ENCODE assay signal across 8 cellular contexts in the genomic region with DNA sequence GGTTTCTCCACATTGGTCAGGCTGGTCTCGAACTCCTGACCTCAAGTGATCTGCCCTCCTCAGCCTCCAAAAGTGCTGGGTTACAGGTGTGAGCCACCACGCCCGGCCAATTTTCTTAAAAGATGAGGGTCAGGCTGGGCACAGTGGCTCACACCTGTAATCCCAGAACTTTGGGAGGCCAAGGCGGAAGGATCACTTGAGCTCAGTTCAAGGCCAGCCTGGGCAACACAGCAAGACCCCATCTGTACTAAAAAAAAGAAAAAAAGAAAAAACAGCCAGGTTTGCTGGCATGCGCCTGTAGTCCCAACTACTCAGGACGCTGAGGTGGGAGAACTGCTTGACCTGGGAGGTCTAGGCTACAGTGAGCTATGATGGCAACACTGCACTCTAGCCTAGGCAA. TPM values are rescaled to one million over a fixed set of nuclear protein-coding genes. Genes with fewer than 3 reads are reported as not detected.
DNase-seq lines count a peak whose midpoint lies in the region; ATAC-seq, FAIRE-seq and TF ChIP-seq lines count a peak whose summit lies in the region.
"Not testable (repeated sequence)": the region's sequence is repeated elsewhere in the genome, so short reads cannot be mapped to it uniquely, and the experiment has no call there.
"Had no signal": no experiment of that assay in that cellular context is flagged by ENCODE, and none has a peak within 500 bp of the region (broad histone marks: within the 10 kb centered on the region; RNA-seq: fewer than 3 reads in every experiment).

No MANE protein-coding gene starts in this region.

- not testable (repeated sequence) for H3K9me3 ChIP-seq in CD4-positive, alpha-beta memory T cell (ENCODE audit: control insufficient read depth in 1 of 2, low read length in 2 of 2); CD8-positive, alpha-beta memory T cell (ENCODE audit: low read length); HepG2 (ENCODE audit: low read length)

- intact Hi-C loops in CD4-positive, alpha-beta memory T cell (cut with micrococcal nuclease); HepG2 (cut with micrococcal nuclease; ENCODE audit: unreplicated experiment): not testable (repeated sequence)

- CTCF ChIA-PET in CD4-positive, alpha-beta memory T cell (lab: Charles Lee; ENCODE audit: partially characterized antibody) = interaction anchor here (1.6 to 3.6 kb wide), 3 partner anchors 22 to 84 kb away, joined by 3 to 16 read pairs (median 9); no protein-coding TSS in a partner anchor
- CTCF ChIA-PET in CD8-positive, alpha-beta memory T cell (lab: Charles Lee) = interaction anchor here (1.2 to 17.1 kb wide), 2 partner anchors 77 to 81 kb away, joined by 4 to 323 read pairs; partner anchors contain the start of gene SPATA2L
- CTCF ChIA-PET in WTC11 (lab: Charles Lee) = interaction anchor here (0.6 to 0.9 kb wide), 3 partner anchors 53 to 84 kb away, joined by 3 to 5 read pairs (median 3); no protein-coding TSS in a partner anchor
- CTCF ChIA-PET in HepG2 (lab: Yijun Ruan, JAX; ENCODE audit: low intra/inter-chr PET ratio, low total read pairs) = not testable (repeated sequence)

- H3K4me1 Mint-ChIP-seq in CD4-positive, alpha-beta memory T cell = peaks cover 24 to 42% (median 29%) of the 10 kb centered on the region in 4 donors
- peaks cover 29 to 40% (median 35%) of the 10 kb centered on the region in 3 donors for H3K4me1 Mint-ChIP-seq in CD8-positive, alpha-beta memory T cell
- not testable (repeated sequence) for H3K4me1 Mint-ChIP-seq in WTC11
- peaks cover 29% of the 10 kb centered on the region for H3K4me1 Mint-ChIP-seq in central memory CD8-positive, alpha-beta T cell
- peaks cover 20 to 36% (median 33%) of the 10 kb centered on the region in 4 donors for H3K4me1 Mint-ChIP-seq in naive thymus-derived CD8-positive, alpha-beta T cell
- H3K4me1 Mint-ChIP-seq in stimulated activated effector memory CD8-positive, alpha-beta T cell treated with anti-CD3 and anti-CD28 coated beads, Interleukin-12 subunit alpha, Interleukin-12 subunit beta, amount 100 ng/mL, for 72 hours = peaks cover 37% of the 10 kb centered on the region

- not testable (repeated sequence) for H4K20me1 ChIP-seq in HepG2 (ENCODE audit: insufficient read depth, low read length)

- TF ChIP-seq RAD21 in HepG2 (CRISPR knock-in tag; IDR thresholded peaks at IDR 0.05) = not testable (repeated sequence)

- not testable (repeated sequence) for TF ChIP-seq POLR2A in HepG2 (IDR thresholded peaks at IDR 0.05; ENCODE audit: insufficient read depth in 1 of 2, low read depth in 2 of 2, low read length in 2 of 2)

- H3K4me3 Mint-ChIP-seq in CD4-positive, alpha-beta memory T cell = peak overlapping the region in 2 of 8 donors; percentile 67 to 70
- peak overlapping the region in 6 of 7 donors; percentile 62 to 92 (median 72) for H3K4me3 Mint-ChIP-seq in CD8-positive, alpha-beta memory T cell
- H3K4me3 Mint-ChIP-seq in WTC11; stimulated activated effector memory CD8-positive, alpha-beta T cell treated with anti-CD3 and anti-CD28 coated beads, Interleukin-12 subunit alpha, Interleukin-12 subunit beta, amount 100 ng/mL, for 72 hours: not testable (repeated sequence)
- H3K4me3 Mint-ChIP-seq in central memory CD8-positive, alpha-beta T cell = peak overlapping the region; percentile 65
- H3K4me3 Mint-ChIP-seq in naive thymus-derived CD8-positive, alpha-beta T cell = peak overlapping the region in 5 of 10 donors; percentile 50 to 70 (median 64)

- H3K27me3 Mint-ChIP-seq in CD4-positive, alpha-beta memory T cell; CD8-positive, alpha-beta memory T cell; WTC11 (ENCODE audit: low read depth); central memory CD8-positive, alpha-beta T cell; naive thymus-derived CD8-positive, alpha-beta T cell: not testable (repeated sequence)

- ATAC-seq in WTC11; central memory CD8-positive, alpha-beta T cell (replicated peaks; ENCODE audit: extremely low read depth, poor library complexity, severe bottlenecking); HepG2; stimulated activated effector memory CD8-positive, alpha-beta T cell treated with anti-CD3 and anti-CD28 coated beads, Interleukin-12 subunit alpha, Interleukin-12 subunit beta, amount 100 ng/mL, for 72 hours: not testable (repeated sequence)
- peak in 1 of 2 donors; percentile 6 for ATAC-seq in naive thymus-derived CD8-positive, alpha-beta T cell

- H3K36me3 ChIP-seq in CD4-positive, alpha-beta memory T cell (ENCODE audit: insufficient read depth, low read length); CD8-positive, alpha-beta memory T cell (ENCODE audit: insufficient read depth, low read length): not testable (repeated sequence)
- peaks cover 45 to 82% of the 10 kb centered on the region in 2 experiments for H3K36me3 ChIP-seq in HepG2 (replicated peaks in 1 of 2; ENCODE audit: control insufficient read depth in 1 of 2, insufficient read depth in 2 of 2, low read length in 2 of 2)

- WGBS in HepG2 (ENCODE audit: low lambda C conversion rate) = 95% methylated on average over 6 of the region's 6 CpGs

- H3K9me3 Mint-ChIP-seq in CD4-positive, alpha-beta memory T cell; CD8-positive, alpha-beta memory T cell; WTC11; central memory CD8-positive, alpha-beta T cell; naive thymus-derived CD8-positive, alpha-beta T cell; stimulated activated effector memory CD8-positive, alpha-beta T cell treated with anti-CD3 and anti-CD28 coated beads, Interleukin-12 subunit alpha, Interleukin-12 subunit beta, amount 100 ng/mL, for 72 hours: not testable (repeated sequence)

- peak overlapping the region in 4 of 7 donors; percentile 42 to 89 (median 78) for H3K27ac Mint-ChIP-seq in CD4-positive, alpha-beta memory T cell
- H3K27ac Mint-ChIP-seq in CD8-positive, alpha-beta memory T cell = peak overlapping the region; percentile 80 to 100 (median 98)
- not testable (repeated sequence) for H3K27ac Mint-ChIP-seq in WTC11
- H3K27ac Mint-ChIP-seq in central memory CD8-positive, alpha-beta T cell (ENCODE audit: low read depth) = peak overlapping the region; percentile 97
- H3K27ac Mint-ChIP-seq in naive thymus-derived CD8-positive, alpha-beta T cell = peak overlapping the region in 6 of 10 donors; percentile 75 to 94 (median 84)
- peak overlapping the region; percentile 82 for H3K27ac Mint-ChIP-seq in stimulated activated effector memory CD8-positive, alpha-beta T cell treated with anti-CD3 and anti-CD28 coated beads, Interleukin-12 subunit alpha, Interleukin-12 subunit beta, amount 100 ng/mL, for 72 hours

- not testable (repeated sequence) for TF ChIP-seq EP300 in HepG2 (IDR thresholded peaks at IDR 0.05; ENCODE audit: low read depth in 2 of 2, low read length in 2 of 2); HepG2 (CRISPR knock-in tag; IDR thresholded peaks at IDR 0.05; ENCODE audit: borderline replicate concordance)

- not testable (repeated sequence) for DNase-seq in CD4-positive, alpha-beta memory T cell; CD8-positive, alpha-beta memory T cell; WTC11 (ENCODE audit: low spot score); central memory CD8-positive, alpha-beta T cell (ENCODE audit: low spot score in 2 of 2); HepG2 (ENCODE audit: low spot score); naive thymus-derived CD8-positive, alpha-beta T cell; stimulated activated effector memory CD8-positive, alpha-beta T cell treated with anti-CD3 and anti-CD28 coated beads, Interleukin-12 subunit alpha, Interleukin-12 subunit beta, amount 100 ng/mL, for 72 hours (ENCODE audit: low spot score in 2 of 2)

- BruUV-seq in HepG2 (replicated peaks; lab: Mats Ljungman, UMichigan) = not testable (repeated sequence)

- H3K79me2 ChIP-seq in HepG2 (ENCODE audit: insufficient read depth, low read length) = not testable (repeated sequence)

- not testable (repeated sequence) for TF ChIP-seq CTCF in WTC11 (IDR thresholded peaks at IDR 0.05); HepG2 (CRISPR knock-in tag; IDR thresholded peaks at IDR 0.05)

- H3K4me3 ChIP-seq in CD4-positive, alpha-beta memory T cell (ENCODE audit: low read length in 2 of 2); CD8-positive, alpha-beta memory T cell (ENCODE audit: low read length); HepG2 (replicated peaks in 1 of 3; ENCODE audit: insufficient read depth in 1 of 3, low read depth in 2 of 3, low read length in 3 of 3): not testable (repeated sequence)

- H3K4me2 ChIP-seq in HepG2 (ENCODE audit: low read depth, low read length) = not testable (repeated sequence)

- not testable (repeated sequence) for H3K9ac ChIP-seq in HepG2 (ENCODE audit: insufficient read depth, low read depth, low read length)

- peaks cover 33% of the 10 kb centered on the region for H3K4me1 ChIP-seq in CD4-positive, alpha-beta memory T cell (ENCODE audit: insufficient read depth, low read length)
- H3K4me1 ChIP-seq in CD8-positive, alpha-beta memory T cell (ENCODE audit: insufficient read depth, low read length) = peaks cover 41% of the 10 kb centered on the region
- H3K4me1 ChIP-seq in HepG2 (ENCODE audit: insufficient read depth, low read length) = peaks cover 16% of the 10 kb centered on the region

- H3K36me3 Mint-ChIP-seq in CD4-positive, alpha-beta memory T cell; CD8-positive, alpha-beta memory T cell; naive thymus-derived CD8-positive, alpha-beta T cell: not testable (repeated sequence)
- H3K36me3 Mint-ChIP-seq in WTC11 = peaks cover 69% of the 10 kb centered on the region
- peaks cover 17% of the 10 kb centered on the region for H3K36me3 Mint-ChIP-seq in central memory CD8-positive, alpha-beta T cell (ENCODE audit: insufficient read depth)
- peaks cover 99% of the 10 kb centered on the region for H3K36me3 Mint-ChIP-seq in stimulated activated effector memory CD8-positive, alpha-beta T cell treated with anti-CD3 and anti-CD28 coated beads, Interleukin-12 subunit alpha, Interleukin-12 subunit beta, amount 100 ng/mL, for 72 hours

- not testable (repeated sequence) for H3K27me3 ChIP-seq in CD4-positive, alpha-beta memory T cell (ENCODE audit: insufficient read depth, low read length); CD8-positive, alpha-beta memory T cell (ENCODE audit: insufficient read depth, low read length, poor library complexity, severe bottlenecking); HepG2 (ENCODE audit: control insufficient read depth in 1 of 2, insufficient read depth in 2 of 2, low read length in 2 of 2)

- not testable (repeated sequence) for H3K27ac ChIP-seq in CD4-positive, alpha-beta memory T cell (ENCODE audit: low read depth, low read length); CD8-positive, alpha-beta memory T cell (ENCODE audit: low read depth, low read length); HepG2 (ENCODE audit: extremely low read length, insufficient read depth, low read length)

- in situ Hi-C loops in HepG2 (cut with HindIII; ENCODE audit: extremely low pct_ligation_motif_present, low pct_unique_long_range_greater_than_20kb) = not testable (repeated sequence)

- POLR2A ChIA-PET in CD4-positive, alpha-beta memory T cell (lab: Charles Lee; ENCODE audit: partially characterized antibody) = interaction anchor here (0.5 to 3.1 kb wide), 5 partner anchors 23 to 70 kb away, joined by 5 to 23 read pairs (median 5); no protein-coding TSS in a partner anchor
- POLR2A ChIA-PET in CD8-positive, alpha-beta memory T cell (lab: Charles Lee) = interaction anchor here (0.6 to 2.9 kb wide), 4 partner anchors 20 to 89 kb away, joined by 3 to 19 read pairs (median 4); partner anchors contain the start of gene TCF25
- POLR2A ChIA-PET in WTC11 (lab: Charles Lee); HepG2 (lab: Yijun Ruan, JAX): not testable (repeated sequence)
- POLR2A ChIA-PET in naive thymus-derived CD8-positive, alpha-beta T cell (lab: Charles Lee) = interaction anchor here (0.6 to 4.6 kb wide), 11 partner anchors 12 to 84 kb away, joined by 3 to 48 read pairs (median 6); no protein-coding TSS in a partner anchor

- FAIRE-seq in HepG2 (lab: Jason Lieb, UNC) = not testable (repeated sequence)

- H2AFZ ChIP-seq in HepG2 (ENCODE audit: low read length) = not testable (repeated sequence)

RNA-seq across cellular contexts. Expression of gene FANCA, which starts 32.5 kb away (rescaled TPM):
- total RNA-seq in CD4-positive, alpha-beta memory T cell = 10 to 100 TPM in 1 of 2 experiments, 1 to 10 TPM in 1; 9.6 to 10.1 TPM
- polyA plus RNA-seq in CD4-positive, alpha-beta memory T cell = 1 to 10 TPM; 4.6 to 8.1 TPM
- total RNA-seq in CD8-positive, alpha-beta memory T cell = 10 to 100 TPM; 88.0 to 94.0 TPM
- polyA plus RNA-seq in CD8-positive, alpha-beta memory T cell = 10.8 TPM
- total RNA-seq in WTC11 (2021) = 90.5 to 98.7 TPM (median 90.8 TPM) in 3 replicates
- total RNA-seq in HepG2 (2016; rRNA removed; fragmentation: Illumina TruSeq; extraction: Trizol) = 45.7 and 106 TPM in 2 replicates
- 46.6 and 48.3 TPM in 2 replicates for total RNA-seq in HepG2 (2016; cell fraction: cytosol; rRNA removed; fragmentation: Illumina TruSeq; extraction: Trizol; ENCODE audit: low read depth)
- 43.7 and 101 TPM in 2 replicates for total RNA-seq in HepG2 (2016; cell fraction: insoluble cytoplasmic fraction; rRNA removed; fragmentation: Illumina TruSeq; extraction: Trizol)
- total RNA-seq in HepG2 (2016; cell fraction: membrane; rRNA removed; fragmentation: Illumina TruSeq; extraction: Trizol) = 27.1 and 30.3 TPM in 2 replicates
- 179 and 193 TPM in 2 replicates for total RNA-seq in HepG2 (2016; cell fraction: nucleus; rRNA removed; fragmentation: Illumina TruSeq; extraction: Trizol)
- polyA plus RNA-seq in HepG2 (2011; rRNA removed) = 77.9 and 88.0 TPM in 2 replicates
- polyA plus RNA-seq in HepG2 (2011; cell fraction: cytosol; rRNA removed) = 20.9 and 33.5 TPM in 2 replicates
- polyA plus RNA-seq in HepG2 (2011; cell fraction: nucleus; rRNA removed) = 552 and 945 TPM in 2 replicates
- polyA plus RNA-seq in HepG2 (2012) = 51.2 and 57.6 TPM in 2 replicates
- 6.7 and 7.8 TPM in 2 replicates for polyA plus RNA-seq in HepG2 (2016; cell fraction: cytosol; fragmentation: Illumina TruSeq; extraction: Trizol; ENCODE audit: low read depth)
- 40.2 and 46.3 TPM in 2 replicates for polyA plus RNA-seq in HepG2 (2016; cell fraction: insoluble cytoplasmic fraction; fragmentation: Illumina TruSeq; extraction: Trizol; ENCODE audit: low read depth)
- 13.5 and 16.8 TPM in 2 replicates for polyA plus RNA-seq in HepG2 (2016; cell fraction: membrane; fragmentation: Illumina TruSeq; extraction: Trizol; ENCODE audit: low read depth)
- 471 and 532 TPM in 2 replicates for polyA plus RNA-seq in HepG2 (2016; cell fraction: nucleus; fragmentation: Illumina TruSeq; extraction: Trizol; ENCODE audit: insufficient read depth, low read depth)
- 118 and 216 TPM in 2 replicates for polyA minus RNA-seq in HepG2 (2011; rRNA and poly(A)+ RNA removed; ENCODE audit: low replicate concordance)
- polyA minus RNA-seq in HepG2 (2011; cell fraction: cytosol; rRNA and poly(A)+ RNA removed) = 14.8 and 19.6 TPM in 2 replicates
- polyA minus RNA-seq in HepG2 (2011; cell fraction: nucleus; rRNA and poly(A)+ RNA removed) = 151 and 196 TPM in 2 replicates
- 1 to 10 TPM; 3.7 to 6.1 TPM for total RNA-seq in naive thymus-derived CD8-positive, alpha-beta T cell
- polyA plus RNA-seq in naive thymus-derived CD8-positive, alpha-beta T cell = 1 to 10 TPM in 2 of 3 donors, under 1 TPM in 1; 0.98 to 7.4 (median 1.5) TPM

RNA-seq across cellular contexts. Expression of gene SPIRE2, which starts 44.3 kb away (rescaled TPM):
- 1 to 10 TPM; 3.0 to 3.3 TPM for total RNA-seq in CD4-positive, alpha-beta memory T cell
- polyA plus RNA-seq in CD4-positive, alpha-beta memory T cell = under 1 TPM in 1 of 2 donors, not detected in 1; 0.71 TPM
- total RNA-seq in CD8-positive, alpha-beta memory T cell = 1 to 10 TPM in 1 of 2 experiments, under 1 TPM in 1; 0.37 to 1.4 TPM
- 0.18 TPM for polyA plus RNA-seq in CD8-positive, alpha-beta memory T cell
- 19.7 to 21.1 TPM (median 20.5 TPM) in 3 replicates for total RNA-seq in WTC11 (2021)
- 7.6 and 13.3 TPM in 2 replicates for total RNA-seq in HepG2 (2016; rRNA removed; fragmentation: Illumina TruSeq; extraction: Trizol)
- total RNA-seq in HepG2 (2016; cell fraction: cytosol; rRNA removed; fragmentation: Illumina TruSeq; extraction: Trizol; ENCODE audit: low read depth) = 7.4 and 7.6 TPM in 2 replicates
- 6.9 and 15.0 TPM in 2 replicates for total RNA-seq in HepG2 (2016; cell fraction: insoluble cytoplasmic fraction; rRNA removed; fragmentation: Illumina TruSeq; extraction: Trizol)
- 13.7 and 13.8 TPM in 2 replicates for total RNA-seq in HepG2 (2016; cell fraction: membrane; rRNA removed; fragmentation: Illumina TruSeq; extraction: Trizol)
- 16.9 and 26.9 TPM in 2 replicates for total RNA-seq in HepG2 (2016; cell fraction: nucleus; rRNA removed; fragmentation: Illumina TruSeq; extraction: Trizol)
- 37.5 and 55.7 TPM in 2 replicates for polyA plus RNA-seq in HepG2 (2011; rRNA removed)
- polyA plus RNA-seq in HepG2 (2011; cell fraction: cytosol; rRNA removed) = 29.8 and 35.9 TPM in 2 replicates
- polyA plus RNA-seq in HepG2 (2011; cell fraction: nucleus; rRNA removed) = 186 and 193 TPM in 2 replicates
- 30.1 and 41.7 TPM in 2 replicates for polyA plus RNA-seq in HepG2 (2012)
- 5.5 and 5.7 TPM in 2 replicates for polyA plus RNA-seq in HepG2 (2016; cell fraction: cytosol; fragmentation: Illumina TruSeq; extraction: Trizol; ENCODE audit: low read depth)
- 9.8 and 12.7 TPM in 2 replicates for polyA plus RNA-seq in HepG2 (2016; cell fraction: insoluble cytoplasmic fraction; fragmentation: Illumina TruSeq; extraction: Trizol; ENCODE audit: low read depth)
- 11.2 and 11.5 TPM in 2 replicates for polyA plus RNA-seq in HepG2 (2016; cell fraction: membrane; fragmentation: Illumina TruSeq; extraction: Trizol; ENCODE audit: low read depth)
- polyA plus RNA-seq in HepG2 (2016; cell fraction: nucleus; fragmentation: Illumina TruSeq; extraction: Trizol; ENCODE audit: insufficient read depth, low read depth) = 72.0 and 77.2 TPM in 2 replicates
- polyA minus RNA-seq in HepG2 (2011; rRNA and poly(A)+ RNA removed; ENCODE audit: low replicate concordance) = 39.8 and 51.7 TPM in 2 replicates
- polyA minus RNA-seq in HepG2 (2011; cell fraction: cytosol; rRNA and poly(A)+ RNA removed) = 21.2 and 22.1 TPM in 2 replicates
- 47.1 and 54.0 TPM in 2 replicates for polyA minus RNA-seq in HepG2 (2011; cell fraction: nucleus; rRNA and poly(A)+ RNA removed)
- total RNA-seq in naive thymus-derived CD8-positive, alpha-beta T cell = 1 to 10 TPM; 1.0 to 2.3 TPM
- under 1 TPM in 1 of 3 donors, not detected in 2; 0.16 TPM for polyA plus RNA-seq in naive thymus-derived CD8-positive, alpha-beta T cell
- polyA plus RNA-seq: CD4-positive, CD25-positive, alpha-beta regulatory T cell had no signal
